12 cellular contexts compared by ENCODE assay signal in genomic region chr9:13787234-13787833, GRCh38.
DNase-seq lines count a peak whose midpoint lies in the region; ATAC-seq and TF ChIP-seq lines count a peak whose summit lies in the region.
"Had no signal": no experiment of that assay in that cellular context is flagged by ENCODE, and none has a peak within 500 bp of the region (broad histone marks: within the 10 kb centered on the region; RNA-seq: fewer than 3 reads in every experiment).

No MANE protein-coding gene starts in this region.

- H3K27me3 ChIP-seq in OCI-LY3 (ENCODE audit: low read depth, low read length): no peaks in the 10 kb centered on the region
- H3K27me3 ChIP-seq in upper lobe of left lung: no peaks in the 10 kb centered on the region
- H3K27me3 ChIP-seq: colonic mucosa had no signal

- H3K27me3 Mint-ChIP-seq in mesothelial cell of epicardium (ENCODE audit: low read depth): no peaks in the 10 kb centered on the region
- no peaks in the 10 kb centered on the region for H3K27me3 Mint-ChIP-seq in activated naive CD4-positive, alpha-beta T cell treated with anti-CD3 and anti-CD28 coated beads for 36 hours (ENCODE audit: low read depth)

- H3K9ac ChIP-seq in OCI-LY3 (ENCODE audit: low read length): no peak overlapping the region

- H3K4me3 Mint-ChIP-seq in mesothelial cell of epicardium: peak overlapping the region; percentile 2
- no peak overlapping the region for H3K4me3 Mint-ChIP-seq in activated naive CD4-positive, alpha-beta T cell treated with anti-CD3 and anti-CD28 coated beads for 36 hours

- no peak for TF ChIP-seq POLR2A in upper lobe of left lung (IDR thresholded peaks at IDR 0.05)

- H3K4me1 Mint-ChIP-seq in mesothelial cell of epicardium: peaks cover 22% of the 10 kb centered on the region
- no peaks in the 10 kb centered on the region for H3K4me1 Mint-ChIP-seq in activated naive CD4-positive, alpha-beta T cell treated with anti-CD3 and anti-CD28 coated beads for 36 hours (ENCODE audit: low read depth)

- peaks cover under 1% of the 10 kb centered on the region for H3K36me3 Mint-ChIP-seq in mesothelial cell of epicardium
- H3K36me3 Mint-ChIP-seq in activated naive CD4-positive, alpha-beta T cell treated with anti-CD3 and anti-CD28 coated beads for 36 hours (ENCODE audit: low read depth): no peaks in the 10 kb centered on the region

- CTCF ChIA-PET in activated naive CD4-positive, alpha-beta T cell treated with anti-CD3 and anti-CD28 coated beads for 36 hours (lab: Charles Lee): interaction anchor here (0.6 kb wide), 1 partner anchor 1068 kb away, joined by 7 read pairs; no protein-coding TSS in a partner anchor

- H3K4me1 ChIP-seq in OCI-LY3 (ENCODE audit: low read length) (no peaks in the 10 kb centered on the region), upper lobe of left lung (no peaks in the 10 kb centered on the region)
- H3K4me1 ChIP-seq: colonic mucosa had no signal

- peak in 1 of 2 donors; percentile 51 for ATAC-seq in upper lobe of left lung (ENCODE audit: low FRiP score in 2 of 2)

- 47 to 50% methylated on average over 10 of the region's 10 CpGs for WGBS in upper lobe of left lung, 2 donors

- peaks cover 5% of the 10 kb centered on the region for H3K9me3 Mint-ChIP-seq in mesothelial cell of epicardium
- H3K9me3 Mint-ChIP-seq in activated naive CD4-positive, alpha-beta T cell treated with anti-CD3 and anti-CD28 coated beads for 36 hours: no peaks in the 10 kb centered on the region

- H4K20me1 ChIP-seq in OCI-LY3 (ENCODE audit: insufficient read depth, low read length): no peaks in the 10 kb centered on the region

- H3K36me3 ChIP-seq in OCI-LY3 (replicated peaks; ENCODE audit: low read depth, low read length) (no peaks in the 10 kb centered on the region), upper lobe of left lung (no peaks in the 10 kb centered on the region)
- H3K36me3 ChIP-seq: colonic mucosa had no signal

- intact Hi-C loops in activated naive CD4-positive, alpha-beta T cell treated with anti-CD3 and anti-CD28 coated beads for 36 hours (cut with micrococcal nuclease): no loop called here

- no peak for TF ChIP-seq EP300 in upper lobe of left lung (IDR thresholded peaks at IDR 0.05)

- peak overlapping the region; percentile 91 for H3K27ac Mint-ChIP-seq in mesothelial cell of epicardium
- no peak overlapping the region for H3K27ac Mint-ChIP-seq in activated naive CD4-positive, alpha-beta T cell treated with anti-CD3 and anti-CD28 coated beads for 36 hours

- H2AFZ ChIP-seq in OCI-LY3 (ENCODE audit: low read depth, low read length): peak overlapping the region; percentile 65; the same call in 1 of the 2 replicates

- H3K9me3 ChIP-seq in OCI-LY3 (ENCODE audit: insufficient read depth, low read length) (no peaks in the 10 kb centered on the region), upper lobe of left lung (no peaks in the 10 kb centered on the region)
- H3K9me3 ChIP-seq: colonic mucosa had no signal

- TF ChIP-seq CTCF in OCI-LY3 (IDR thresholded peaks at IDR 0.05; ENCODE audit: low read depth, low read length) (no peak), mesothelial cell of epicardium (IDR thresholded peaks at IDR 0.05; ENCODE audit: unreplicated experiment) (no peak), upper lobe of left lung (IDR thresholded peaks at IDR 0.05) (no peak)

- H3K27ac ChIP-seq in OCI-LY3 (ENCODE audit: low read length) (no peak overlapping the region), upper lobe of left lung (peak overlapping the region; percentile 16 to 54 (median 36))
- H3K27ac ChIP-seq: colonic mucosa had no signal

- DNase-seq in fibroblast of gingiva (ENCODE audit: low read depth): peak; percentile 63
- DNase-seq in mesothelial cell of epicardium (ENCODE audit: low spot score in 2 of 2, unreplicated experiment in 2 of 2): no peak
- DNase-seq in upper lobe of left lung: no peak
- DNase-seq in amniotic stem cell (lab: John Stamatoyannopoulos, UW): no peak
- no peak for DNase-seq in activated naive CD4-positive, alpha-beta T cell treated with anti-CD3 and anti-CD28 coated beads for 36 hours
- no peak for DNase-seq in GM19240 (ENCODE audit: insufficient read length, low spot score)
- DNase-seq: activated CD8-positive, alpha-beta memory T cell treated with anti-CD3 and anti-CD28 coated beads, Interleukin-2, amount 50 U/mL, for 4 hours; colonic mucosa; GDM1; NCI-H2107; stimulated activated naive CD4-positive, alpha-beta T cell had no signal

- H3K4me2 ChIP-seq in OCI-LY3 (ENCODE audit: low read length): peak overlapping the region; percentile 41

- peak overlapping the region; percentile 39 for H3K4me3 ChIP-seq in OCI-LY3 (ENCODE audit: low read length)
- H3K4me3 ChIP-seq in upper lobe of left lung: peak overlapping the region in 1 of 4 donors; percentile 9
- H3K4me3 ChIP-seq: colonic mucosa had no signal

- H3K79me2 ChIP-seq in OCI-LY3 (ENCODE audit: low read length): no peaks in the 10 kb centered on the region
